ENCODE assay signal across 11 cellular contexts in genomic region chr5:59021286-59021673, GRCh38.
DNase-seq lines count a peak whose midpoint lies in the region; ATAC-seq and TF ChIP-seq lines count a peak whose summit lies in the region.
"Had no signal": no experiment of that assay in that cellular context is flagged by ENCODE, and none has a peak within 500 bp of the region (broad histone marks: within the 10 kb centered on the region; RNA-seq: fewer than 3 reads in every experiment).

No MANE protein-coding gene starts in this region.

- no peak overlapping the region for H4K8ac ChIP-seq in neuronal stem cell (ENCODE audit: low read depth, low read length)

- H3K4me1 Mint-ChIP-seq in activated CD8-positive, alpha-beta T cell treated with anti-CD3 and anti-CD28 coated beads for 36 hours (ENCODE audit: low read depth): peaks cover 63% of the 10 kb centered on the region
- H3K4me1 Mint-ChIP-seq in activated CD8-positive, alpha-beta T cell treated with anti-CD3 and anti-CD28 coated beads, Interleukin-2, amount 10 ng/mL, durations not matched to agents 7 days and 5 days (ENCODE audit: low read depth): peaks cover 55% of the 10 kb centered on the region
- peaks cover 59% of the 10 kb centered on the region for H3K4me1 Mint-ChIP-seq in stimulated activated naive CD8-positive, alpha-beta T cell treated with anti-CD3 and anti-CD28 coated beads, Interleukin-15, amount 100 ng/mL, for 72 hours

- H3K9me3 Mint-ChIP-seq in activated CD8-positive, alpha-beta T cell treated with anti-CD3 and anti-CD28 coated beads for 36 hours: peaks cover 5% of the 10 kb centered on the region
- H3K9me3 Mint-ChIP-seq in activated CD8-positive, alpha-beta T cell treated with anti-CD3 and anti-CD28 coated beads, Interleukin-2, amount 10 ng/mL, durations not matched to agents 7 days and 5 days (ENCODE audit: insufficient read depth): peaks cover 6% of the 10 kb centered on the region
- H3K9me3 Mint-ChIP-seq in stimulated activated naive CD8-positive, alpha-beta T cell treated with anti-CD3 and anti-CD28 coated beads, Interleukin-15, amount 100 ng/mL, for 72 hours: peaks cover 0 to 9% of the 10 kb centered on the region in 2 donors

- H3K9ac ChIP-seq in endocrine pancreas (ENCODE audit: control insufficient read depth, insufficient read depth, low read length): no peak overlapping the region
- H3K9ac ChIP-seq in neuronal stem cell (ENCODE audit: low read depth, low read length, poor library complexity): no peak overlapping the region

- peak overlapping the region; percentile 92 for H3K27ac Mint-ChIP-seq in activated CD8-positive, alpha-beta T cell treated with anti-CD3 and anti-CD28 coated beads for 36 hours
- no peak overlapping the region for H3K27ac Mint-ChIP-seq in activated CD8-positive, alpha-beta T cell treated with anti-CD3 and anti-CD28 coated beads, Interleukin-2, amount 10 ng/mL, durations not matched to agents 7 days and 5 days
- H3K27ac Mint-ChIP-seq in stimulated activated naive CD8-positive, alpha-beta T cell treated with anti-CD3 and anti-CD28 coated beads, Interleukin-15, amount 100 ng/mL, for 72 hours: peak overlapping the region in 1 of 2 donors; percentile 63

- peaks cover 78% of the 10 kb centered on the region for H3K36me3 Mint-ChIP-seq in activated CD8-positive, alpha-beta T cell treated with anti-CD3 and anti-CD28 coated beads for 36 hours (ENCODE audit: low read depth)
- peaks cover 86% of the 10 kb centered on the region for H3K36me3 Mint-ChIP-seq in activated CD8-positive, alpha-beta T cell treated with anti-CD3 and anti-CD28 coated beads, Interleukin-2, amount 10 ng/mL, durations not matched to agents 7 days and 5 days (ENCODE audit: low read depth)

- H3K36me3 ChIP-seq in endocrine pancreas (ENCODE audit: control insufficient read depth, insufficient read depth, low read length) (peaks cover 3% of the 10 kb centered on the region), suprapubic skin (no peaks in the 10 kb centered on the region), neuronal stem cell (replicated peaks in 1 of 2; ENCODE audit: control insufficient read depth in 2 of 2, insufficient read depth in 2 of 2, low read length in 2 of 2) (peaks cover 0 to 2% of the 10 kb centered on the region in 2 donors)
- H3K36me3 ChIP-seq: prostate gland had no signal

- POLR2A ChIA-PET in activated CD8-positive, alpha-beta T cell treated with anti-CD3 and anti-CD28 coated beads for 36 hours (lab: Charles Lee): interaction anchor here (1.5 to 1.7 kb wide), 2 partner anchors 12 to 18 kb away, joined by 4 read pairs; no protein-coding TSS in a partner anchor
- POLR2A ChIA-PET in activated CD8-positive, alpha-beta T cell treated with anti-CD3 and anti-CD28 coated beads, Interleukin-2, amount 10 ng/mL, durations not matched to agents 7 days and 5 days (lab: Charles Lee): interaction anchor here (0.7 kb wide), 1 partner anchor 102 kb away, joined by 3 read pairs; no protein-coding TSS in a partner anchor

- H3K4me1 ChIP-seq in endocrine pancreas (ENCODE audit: control insufficient read depth, insufficient read depth, low read length): peaks cover 18% of the 10 kb centered on the region
- no peaks in the 10 kb centered on the region for H3K4me1 ChIP-seq in suprapubic skin
- H3K4me1 ChIP-seq in neuronal stem cell (ENCODE audit: control insufficient read depth in 2 of 2, insufficient read depth in 1 of 2, low read depth in 1 of 2, low read length in 2 of 2): peaks cover 0 to 2% of the 10 kb centered on the region in 2 donors
- H3K4me1 ChIP-seq: prostate gland had no signal

- H3K4me3 ChIP-seq in endocrine pancreas (ENCODE audit: control insufficient read depth, insufficient read depth, low read length) (peak overlapping the region; percentile 11), suprapubic skin (no peak overlapping the region), neuronal stem cell (ENCODE audit: low read length in 2 of 2) (no peak overlapping the region)
- H3K4me3 ChIP-seq: left lung, PC-9, prostate gland had no signal

- no peak for DNase-seq in activated CD8-positive, alpha-beta T cell treated with anti-CD3 and anti-CD28 coated beads for 36 hours
- DNase-seq in activated CD8-positive, alpha-beta T cell treated with anti-CD3 and anti-CD28 coated beads, Interleukin-2, amount 10 ng/mL, durations not matched to agents 7 days and 5 days: no peak
- DNase-seq in NCI-H2227 (lab: John Stamatoyannopoulos, UW; ENCODE audit: unreplicated experiment) (peak; percentile 28), suprapubic skin (ENCODE audit: low spot score in 2 of 2) (no peak), GOT3 (lab: John Stamatoyannopoulos, UW) (no peak), neuronal stem cell (ENCODE audit: low spot score) (no peak)
- DNase-seq in stimulated activated naive CD8-positive, alpha-beta T cell treated with anti-CD3 and anti-CD28 coated beads, Interleukin-15, amount 100 ng/mL, for 72 hours: no peak

- H2AK5ac ChIP-seq in neuronal stem cell (ENCODE audit: low read depth, low read length): no peak overlapping the region

- CTCF ChIA-PET in activated CD8-positive, alpha-beta T cell treated with anti-CD3 and anti-CD28 coated beads for 36 hours (lab: Charles Lee): interaction anchor here (0.9 to 3.9 kb wide), 4 partner anchors 13 to 153 kb away, joined by 3 to 24 read pairs (median 7); no protein-coding TSS in a partner anchor
- CTCF ChIA-PET in activated CD8-positive, alpha-beta T cell treated with anti-CD3 and anti-CD28 coated beads, Interleukin-2, amount 10 ng/mL, durations not matched to agents 7 days and 5 days (lab: Charles Lee): interaction anchor here (1.0 to 1.8 kb wide), 6 partner anchors 11 to 167 kb away, joined by 3 to 8 read pairs (median 4); no protein-coding TSS in a partner anchor

- no peaks in the 10 kb centered on the region for H3K9me3 ChIP-seq in endocrine pancreas (ENCODE audit: control insufficient read depth, low read length)
- no peaks in the 10 kb centered on the region for H3K9me3 ChIP-seq in suprapubic skin
- peaks cover 0 to 3% of the 10 kb centered on the region in 2 donors for H3K9me3 ChIP-seq in neuronal stem cell (replicated peaks in 1 of 2; ENCODE audit: control insufficient read depth in 2 of 2, insufficient read depth in 1 of 2, low read depth in 1 of 2, low read length in 2 of 2)
- H3K9me3 ChIP-seq: left lung, prostate gland had no signal

- H3K4me2 ChIP-seq in neuronal stem cell (ENCODE audit: insufficient read depth, low read length, poor library complexity, severe bottlenecking): no peak overlapping the region
- H3K4me2 ChIP-seq: PC-9 had no signal

- H3K79me1 ChIP-seq in neuronal stem cell (ENCODE audit: low read depth, low read length): no peaks in the 10 kb centered on the region

- H3K14ac ChIP-seq in neuronal stem cell (ENCODE audit: low read length): no peak overlapping the region

- H3K4me3 Mint-ChIP-seq in activated CD8-positive, alpha-beta T cell treated with anti-CD3 and anti-CD28 coated beads for 36 hours: peak overlapping the region; percentile 30
- H3K4me3 Mint-ChIP-seq in activated CD8-positive, alpha-beta T cell treated with anti-CD3 and anti-CD28 coated beads, Interleukin-2, amount 10 ng/mL, durations not matched to agents 7 days and 5 days: no peak overlapping the region
- peak overlapping the region in 1 of 2 donors; percentile 75 for H3K4me3 Mint-ChIP-seq in stimulated activated naive CD8-positive, alpha-beta T cell treated with anti-CD3 and anti-CD28 coated beads, Interleukin-15, amount 100 ng/mL, for 72 hours

- no peak overlapping the region for H4K91ac ChIP-seq in neuronal stem cell (ENCODE audit: low read depth, low read length, poor library complexity)

- no peak for TF ChIP-seq EP300 in suprapubic skin (IDR thresholded peaks at IDR 0.05)

- H3K4ac ChIP-seq in neuronal stem cell (ENCODE audit: low read length): no peak overlapping the region

- H3K27me3 ChIP-seq in endocrine pancreas (ENCODE audit: control insufficient read depth, insufficient read depth, low read length) (no peaks in the 10 kb centered on the region), suprapubic skin (no peaks in the 10 kb centered on the region), neuronal stem cell (ENCODE audit: control insufficient read depth in 3 of 3, insufficient read depth in 3 of 3, low read depth in 1 of 3, low read length in 3 of 3) (no peaks in the 10 kb centered on the region)
- H3K27me3 ChIP-seq: left lung had no signal

- TF ChIP-seq POLR2A in suprapubic skin (IDR thresholded peaks at IDR 0.05): no peak

- no peak overlapping the region for H3K18ac ChIP-seq in neuronal stem cell (ENCODE audit: low read length)

- H2BK12ac ChIP-seq in neuronal stem cell (ENCODE audit: low read length): no peak overlapping the region

- H2BK5ac ChIP-seq in neuronal stem cell (ENCODE audit: low read length): no peak overlapping the region

- no peak overlapping the region for H2AFZ ChIP-seq in neuronal stem cell (ENCODE audit: low read length)
- H2AFZ ChIP-seq: PC-9 had no signal

- H2BK120ac ChIP-seq in neuronal stem cell (ENCODE audit: low read depth, low read length): no peak overlapping the region

- H2BK15ac ChIP-seq in neuronal stem cell (ENCODE audit: low read length): no peak overlapping the region

- H3K27ac ChIP-seq in suprapubic skin (no peak overlapping the region), neuronal stem cell (replicated peaks; ENCODE audit: low read length) (no peak overlapping the region)
- H3K27ac ChIP-seq: left lung, PC-9, prostate gland had no signal

- no peaks in the 10 kb centered on the region for H3K27me3 Mint-ChIP-seq in activated CD8-positive, alpha-beta T cell treated with anti-CD3 and anti-CD28 coated beads for 36 hours
- H3K27me3 Mint-ChIP-seq in activated CD8-positive, alpha-beta T cell treated with anti-CD3 and anti-CD28 coated beads, Interleukin-2, amount 10 ng/mL, durations not matched to agents 7 days and 5 days (ENCODE audit: low read depth): no peaks in the 10 kb centered on the region
- H3K27me3 Mint-ChIP-seq in stimulated activated naive CD8-positive, alpha-beta T cell treated with anti-CD3 and anti-CD28 coated beads, Interleukin-15, amount 100 ng/mL, for 72 hours: no peaks in the 10 kb centered on the region

- no peak overlapping the region for H3K23ac ChIP-seq in neuronal stem cell (ENCODE audit: low read depth, low read length, poor library complexity)

- ATAC-seq in activated CD8-positive, alpha-beta T cell treated with anti-CD3 and anti-CD28 coated beads for 36 hours: peak; percentile 26
- ATAC-seq in activated CD8-positive, alpha-beta T cell treated with anti-CD3 and anti-CD28 coated beads, Interleukin-2, amount 10 ng/mL, durations not matched to agents 7 days and 5 days: no peak
- ATAC-seq in stimulated activated naive CD8-positive, alpha-beta T cell treated with anti-CD3 and anti-CD28 coated beads, Interleukin-15, amount 100 ng/mL, for 72 hours: peak; percentile 49

- no peak for TF ChIP-seq CTCF in activated CD8-positive, alpha-beta T cell treated with anti-CD3 and anti-CD28 coated beads for 36 hours (IDR thresholded peaks at IDR 0.05)
- no peak for TF ChIP-seq CTCF in suprapubic skin (IDR thresholded peaks at IDR 0.05)

- intact Hi-C loops in activated CD8-positive, alpha-beta T cell treated with anti-CD3 and anti-CD28 coated beads for 36 hours (cut with micrococcal nuclease): no loop called here
